ENCODE assay signal across 8 cellular contexts in the genomic region with DNA sequence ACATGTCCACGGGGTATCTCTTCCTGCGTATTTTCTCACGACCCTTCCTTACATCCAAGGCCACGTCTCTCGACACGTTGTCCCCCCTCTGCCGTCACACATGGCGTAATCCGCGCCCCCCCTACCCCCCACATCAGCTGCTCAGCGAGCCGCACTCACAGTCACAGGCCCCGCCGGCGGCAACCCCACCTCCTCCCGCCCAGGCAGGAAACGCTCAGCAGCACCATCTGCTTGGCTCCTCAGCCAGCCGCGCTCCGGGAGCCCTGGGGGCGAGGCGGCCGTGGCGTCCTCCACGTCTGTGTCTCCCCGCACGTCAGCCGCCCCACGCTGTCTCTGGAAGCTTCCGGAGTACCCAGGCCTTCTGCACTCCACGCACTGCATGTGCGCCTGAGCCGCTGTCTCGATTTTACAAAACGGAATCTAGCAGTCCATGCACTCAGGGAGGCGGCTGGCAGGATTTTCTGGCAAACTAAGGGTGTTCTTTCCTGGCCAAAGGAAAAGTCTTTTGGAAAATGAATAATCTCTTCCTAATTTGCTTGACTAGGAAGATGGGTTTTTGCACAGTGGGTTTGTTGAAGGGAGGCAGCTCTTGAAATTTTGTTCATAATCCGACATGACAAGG.
DNase-seq lines count a peak whose midpoint lies in the region; TF ChIP-seq lines count a peak whose summit lies in the region.

No MANE protein-coding gene starts in this region.

- H3K4me1 ChIP-seq in effector memory CD4-positive, alpha-beta T cell (ENCODE audit: control insufficient read depth, insufficient read depth, low read length, poor library complexity, severe bottlenecking), result peaks cover 22% of the 10 kb centered on the region
- H3K4me1 ChIP-seq in muscle layer of colon (ENCODE audit: insufficient read depth, low read length), result peaks cover 4% of the 10 kb centered on the region

- no peaks in the 10 kb centered on the region for H3K27me3 ChIP-seq in effector memory CD4-positive, alpha-beta T cell (replicated peaks; ENCODE audit: control insufficient read depth, insufficient read depth, low read length, poor library complexity, severe bottlenecking)
- H3K27me3 ChIP-seq in muscle layer of colon (ENCODE audit: control insufficient read depth in 1 of 2, insufficient read depth in 2 of 2, low read length in 2 of 2), result no peaks in the 10 kb centered on the region

- TF ChIP-seq CTCF in NB4 (IDR thresholded peaks at IDR 0.05; ENCODE audit: low read depth, low read length), result no peak

- TF ChIP-seq POLR2A in NB4 (IDR thresholded peaks at IDR 0.05; ENCODE audit: extremely low read depth, insufficient read length), result no peak

- H3K9ac ChIP-seq in muscle layer of colon (ENCODE audit: low read length), result peak overlapping the region; percentile 7

- DNase-seq in NCI-H1417 (lab: John Stamatoyannopoulos, UW), result peak in 2 of 3 experiments; percentile 57 to 64
- no peak for DNase-seq in NCI-H1417 treated with DMSO at 0.1 percent for 48 hours (lab: John Stamatoyannopoulos, UW)
- DNase-seq in NB4 (ENCODE audit: low read depth), result peak; percentile 52
- peak; percentile 67 to 87 for DNase-seq in activated CD8-positive, alpha-beta memory T cell treated with anti-CD3 and anti-CD28 coated beads for 1 hour (ENCODE audit: extremely low read depth in 1 of 2, low read depth in 1 of 2)
- peak; percentile 59 to 75 (median 74) for DNase-seq in effector memory CD4-positive, alpha-beta T cell
- DNase-seq in stimulated activated CD8-positive, alpha-beta memory T cell treated with anti-CD3 and anti-CD28 coated beads, Interleukin-7, amount 100 ng/mL, for 4 hours (ENCODE audit: low read depth in 2 of 2), result peak; percentile 68 to 78
- DNase-seq in OCI-M2 (lab: John Stamatoyannopoulos, UW; ENCODE audit: unreplicated experiment), result no peak

- H3K9me3 ChIP-seq in effector memory CD4-positive, alpha-beta T cell (ENCODE audit: control insufficient read depth, low read length), result no peaks in the 10 kb centered on the region
- no peaks in the 10 kb centered on the region for H3K9me3 ChIP-seq in muscle layer of colon (ENCODE audit: low read length)

- H3K36me3 ChIP-seq in effector memory CD4-positive, alpha-beta T cell (ENCODE audit: control insufficient read depth, insufficient read depth, low read length), result no peaks in the 10 kb centered on the region
- H3K36me3 ChIP-seq in muscle layer of colon (ENCODE audit: insufficient read depth, low read length), result no peaks in the 10 kb centered on the region

- H3K4me3 ChIP-seq in NB4 (ENCODE audit: low read depth, low read length), result no peak overlapping the region
- peak overlapping the region; percentile 32 for H3K4me3 ChIP-seq in effector memory CD4-positive, alpha-beta T cell (ENCODE audit: insufficient read depth, low read depth, low read length, poor library complexity, severe bottlenecking)
- H3K4me3 ChIP-seq in muscle layer of colon (ENCODE audit: low read depth in 1 of 2, low read length in 2 of 2), result peak overlapping the region in 1 of 2 donors; percentile 32

- H3K27ac ChIP-seq in effector memory CD4-positive, alpha-beta T cell (ENCODE audit: insufficient read depth, low read length, poor library complexity, severe bottlenecking), result peak overlapping the region; percentile 85
- no peak overlapping the region for H3K27ac ChIP-seq in muscle layer of colon (ENCODE audit: low read depth, low read length)

Comparison
In these comparisons a context has a peak if more than half of its experiments do, and no peak if none do; other contexts are left out.
1. DNase-seq: peak in NCI-H1417 (2 of 3), NB4 (single experiment), activated CD8-positive, alpha-beta memory T cell treated with anti-CD3 and anti-CD28 coated beads for 1 hour (2 of 2), effector memory CD4-positive, alpha-beta T cell (3 of 3) and stimulated activated CD8-positive, alpha-beta memory T cell treated with anti-CD3 and anti-CD28 coated beads, Interleukin-7, amount 100 ng/mL, for 4 hours (2 of 2); none in NCI-H1417 treated with DMSO at 0.1 percent for 48 hours (single experiment) and OCI-M2 (single experiment).